Comparison of ENCODE assay signal across 25 cellular contexts in genomic region chr6:109083657-109084056, GRCh38. TPM values are rescaled to one million over a fixed set of nuclear protein-coding genes. Genes with fewer than 3 reads are reported as not detected.
A peak's percentile ranks its signal among the peaks of the same experiment; 100 is the strongest.
DNase-seq lines count a peak whose midpoint lies in the region; TF ChIP-seq lines count a peak whose summit lies in the region.
"Had no signal": no experiment of that assay in that cellular context is flagged by ENCODE, and none has a peak within 500 bp of the region (broad histone marks: within the 10 kb centered on the region; RNA-seq: fewer than 3 reads in every experiment).

No MANE protein-coding gene starts in this region.

- H3K9me3 ChIP-seq in left ventricle myocardium inferior (replicated peaks) (no peaks in the 10 kb centered on the region), BE2C (no peaks in the 10 kb centered on the region)

- DNase-seq in NOMO-1 treated with DMSO at 0.1 percent for 48 hours (lab: John Stamatoyannopoulos, UW; ENCODE audit: unreplicated experiment): peak; percentile 9
- DNase-seq in NOMO-1 (lab: John Stamatoyannopoulos, UW; ENCODE audit: unreplicated experiment in 2 of 2): no peak
- DNase-seq in NCI-H1417 treated with DMSO at 0.1 percent for 48 hours (lab: John Stamatoyannopoulos, UW): peak; percentile 60
- DNase-seq in left ventricle myocardium inferior: no peak
- DNase-seq in superior temporal gyrus (ENCODE audit: extremely low spot score): peak; percentile 33
- no peak for DNase-seq in cortex of kidney (lab: John Stamatoyannopoulos, UW)
- DNase-seq in COLO668 (lab: John Stamatoyannopoulos, UW; ENCODE audit: unreplicated experiment): no peak
- no peak for DNase-seq in BE2C
- DNase-seq: 8988T; activated CD4-positive, alpha-beta memory T cell treated with anti-CD3 and anti-CD28 coated beads for 36 hours; activated CD4-positive, alpha-beta T cell treated with anti-CD3 and anti-CD28 coated beads for 1 hour; activated T-cell treated with anti-CD3 and anti-CD28 coated beads, Interleukin-2, amount 50 U/mL, for 72 hours; Calu3; central memory CD4-positive, alpha-beta T cell; dermis blood vessel endothelial cell; DND-41; endodermal cell; H9; Karpas-422; naive thymus-derived CD8-positive, alpha-beta T cell; NCI-H2171; nucleus accumbens; SHP77 treated with DMSO at 0.1 percent for 48 hours had no signal

- H3K4me3 ChIP-seq in left ventricle myocardium inferior: peak overlapping the region; percentile 15
- H3K4me3 ChIP-seq in BE2C (ENCODE audit: low read depth, low read length): no peak overlapping the region
- H3K4me3 ChIP-seq: skin epidermis had no signal

- H3K27me3 ChIP-seq in left ventricle myocardium inferior (ENCODE audit: low read depth) (no peaks in the 10 kb centered on the region), BE2C (no peaks in the 10 kb centered on the region)

- H3K4me1 ChIP-seq in left ventricle myocardium inferior (peaks cover 97% of the 10 kb centered on the region), BE2C (0 out of 2 replicates have a peak, but pooled peaks cover 6% of the 10 kb centered on the region)

- TF ChIP-seq CTCF in left ventricle myocardium inferior (IDR thresholded peaks at IDR 0.05; ENCODE audit: borderline replicate concordance) (no peak), BE2C (IDR thresholded peaks at IDR 0.05; ENCODE audit: low read depth, low read length) (no peak)

- intact Hi-C loops in left ventricle myocardium inferior (cut with micrococcal nuclease): no loop called here

- H3K36me3 ChIP-seq in left ventricle myocardium inferior (peaks cover 18% of the 10 kb centered on the region), BE2C (no peaks in the 10 kb centered on the region; the same call in 1 of the 2 replicates)

- peak overlapping the region; percentile 99 for H3K27ac ChIP-seq in left ventricle myocardium inferior (replicated peaks)
- H3K27ac ChIP-seq: C4-2B, skin epidermis had no signal

RNA-seq across cellular contexts. Expression of gene SESN1, which starts 11.0 kb away (rescaled TPM):
- 44.1 TPM for total RNA-seq in left ventricle myocardium inferior
- polyA plus RNA-seq in BE2C (2012; ENCODE audit: insufficient read depth, insufficient read length, low read depth): 2.9 TPM

RNA-seq across cellular contexts. Expression of gene CEP57L1, which starts 11.7 kb away (rescaled TPM):
- total RNA-seq in left ventricle myocardium inferior: 6.2 TPM
- 6.7 TPM for polyA plus RNA-seq in BE2C (2012; ENCODE audit: insufficient read depth, insufficient read length, low read depth)

Comparison
In these comparisons a context has a peak if more than half of its experiments do, and no peak if none do; other contexts are left out.
1. DNase-seq: peak in NOMO-1 treated with DMSO at 0.1 percent for 48 hours (single experiment), NCI-H1417 treated with DMSO at 0.1 percent for 48 hours (single experiment) and superior temporal gyrus (single experiment); none in NOMO-1 (0 of 2), left ventricle myocardium inferior (single experiment), cortex of kidney (single experiment), COLO668 (single experiment) and BE2C (single experiment).